In genomic region chr9:95505676-95506437, GRCh38 we compare ENCODE assay signal across 8 cellular contexts. TPM values are rescaled to one million over a fixed set of nuclear protein-coding genes. Genes with fewer than 3 reads are reported as not detected.
DNase-seq lines count a peak whose midpoint lies in the region; ATAC-seq and TF ChIP-seq lines count a peak whose summit lies in the region.

No MANE protein-coding gene starts in this region.

- DNase-seq in GM10266 (ENCODE audit: extremely low spot score) (peak; percentile 71), NT2/D1 (ENCODE audit: low read depth, low spot score) (no peak), hepatocyte (ENCODE audit: low spot score) (peak; percentile 85), retina (peak; percentile 69)

- no peak for TF ChIP-seq CTCF in GM10266 (IDR thresholded peaks at IDR 0.05; ENCODE audit: control insufficient read depth, insufficient read depth, low read depth, missing control alignments)
- no peak for TF ChIP-seq CTCF in hepatocyte (IDR thresholded peaks at IDR 0.05; ENCODE audit: poor library complexity)

- H3K27ac ChIP-seq in angular gyrus (ENCODE audit: low read depth, low read length) = peak overlapping the region; percentile 90
- H3K27ac ChIP-seq in hepatocyte = peak overlapping the region; percentile 99

- peak overlapping the region; percentile 46 for H2AFZ ChIP-seq in hepatocyte

- H3K9ac ChIP-seq in NT2/D1 (ENCODE audit: insufficient read length, low read depth) = peak overlapping the region; percentile 96

- H3K27me3 ChIP-seq in NT2/D1 (ENCODE audit: insufficient read depth, insufficient read length) (no peaks in the 10 kb centered on the region), hepatocyte (no peaks in the 10 kb centered on the region)

- under 1% methylated on average over 36 of the region's 84 CpGs for WGBS in hepatocyte (ENCODE audit: low lambda C conversion rate, missing lambda C conversion rate)

- ATAC-seq in HG02759 (IDR thresholded peaks at IDR 0.05; ENCODE audit: unreplicated experiment) (peak; percentile 36), GM19328 (IDR thresholded peaks at IDR 0.05; ENCODE audit: unreplicated experiment) (no peak), HG03565 (IDR thresholded peaks at IDR 0.05; ENCODE audit: unreplicated experiment) (no peak)

- peaks cover 43% of the 10 kb centered on the region for H4K20me1 ChIP-seq in hepatocyte (ENCODE audit: insufficient read depth, poor library complexity, severe bottlenecking)

- H3K4me3 ChIP-seq in NT2/D1 (ENCODE audit: insufficient read length, low read depth) (peak overlapping the region; percentile 91), hepatocyte (peak overlapping the region; percentile 98)

- H3K4me2 ChIP-seq in hepatocyte = peak overlapping the region; percentile 86

- H3K4me1 ChIP-seq in NT2/D1 (ENCODE audit: insufficient read depth, insufficient read length) (no peaks in the 10 kb centered on the region), hepatocyte (ENCODE audit: insufficient read depth) (peaks cover 17% of the 10 kb centered on the region)

- H3K9me3 ChIP-seq in NT2/D1 (ENCODE audit: insufficient read depth, low read length) = no peaks in the 10 kb centered on the region
- H3K9me3 ChIP-seq in hepatocyte (ENCODE audit: low read depth) = no peaks in the 10 kb centered on the region

- H3K36me3 ChIP-seq in NT2/D1 (ENCODE audit: insufficient read depth, insufficient read length, low read length) (peaks cover 51% of the 10 kb centered on the region), hepatocyte (replicated peaks; ENCODE audit: insufficient read depth, low read depth) (no peaks in the 10 kb centered on the region)

- H3K79me2 ChIP-seq in hepatocyte = peaks cover 75% of the 10 kb centered on the region

- no peaks in the 10 kb centered on the region for H3K9me2 ChIP-seq in hepatocyte (replicated peaks; ENCODE audit: insufficient read depth)

RNA-seq across cellular contexts. Expression of gene PTCH1, which starts 10.9 kb away (rescaled TPM):
- total RNA-seq in hepatocyte = 29.7 and 36.8 TPM in 2 replicates
- polyA plus RNA-seq in hepatocyte = 36.0 and 44.1 TPM in 2 replicates
